Comparison of ENCODE assay signal across 22 cellular contexts in the genomic region with DNA sequence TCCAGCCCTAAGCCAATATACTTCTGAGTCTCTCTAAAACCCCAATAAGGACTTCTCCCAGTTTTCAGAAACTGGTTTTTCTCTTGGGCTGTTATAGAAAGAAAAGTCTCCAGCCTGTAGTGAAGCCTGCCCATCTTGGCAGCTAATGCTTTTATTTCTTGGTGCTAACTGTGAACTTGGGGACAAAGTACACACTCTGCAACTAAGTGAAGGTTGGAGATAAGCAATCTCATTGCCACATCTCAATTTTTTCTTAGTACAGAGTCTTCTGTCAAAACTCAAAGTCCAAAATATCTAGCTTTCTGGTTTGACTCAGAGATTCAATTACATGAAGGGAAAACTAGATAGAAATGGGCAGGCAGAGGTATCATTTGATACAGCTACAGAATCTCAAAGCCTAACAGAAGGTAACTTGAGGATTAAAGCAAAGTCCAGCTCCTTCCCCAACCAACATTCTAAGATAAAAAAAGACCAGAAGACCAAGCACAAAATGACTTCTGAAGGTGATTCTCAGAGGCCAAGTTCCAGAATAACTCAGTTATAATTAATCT. TPM values are rescaled to one million over a fixed set of nuclear protein-coding genes. Genes with fewer than 3 reads are reported as not detected.
DNase-seq lines count a peak whose midpoint lies in the region; ATAC-seq, FAIRE-seq and TF ChIP-seq lines count a peak whose summit lies in the region.
"Had no signal": no experiment of that assay in that cellular context is flagged by ENCODE, and none has a peak within 500 bp of the region (broad histone marks: within the 10 kb centered on the region; RNA-seq: fewer than 3 reads in every experiment).

No MANE protein-coding gene starts in this region.

- peaks cover 4 to 37% (median 18%) of the 10 kb centered on the region in 3 donors for H3K4me1 ChIP-seq in pancreas
- no peaks in the 10 kb centered on the region for H3K4me1 ChIP-seq in prostate gland (replicated peaks)
- H3K4me1 ChIP-seq: uterus had no signal

- H3K27me3 Mint-ChIP-seq in activated CD4-positive, alpha-beta memory T cell treated with anti-CD3 and anti-CD28 coated beads for 36 hours, result no peaks in the 10 kb centered on the region

- H3K36me3 ChIP-seq in pancreas, result peaks cover 0 to 21% (median 0%) of the 10 kb centered on the region in 3 donors
- H3K36me3 ChIP-seq in prostate gland, result peaks cover 0 to 3% of the 10 kb centered on the region in 2 donors
- H3K36me3 ChIP-seq: uterus had no signal

- intact Hi-C loops in activated CD4-positive, alpha-beta memory T cell treated with anti-CD3 and anti-CD28 coated beads for 36 hours (cut with micrococcal nuclease), result no loop called here
- intact Hi-C loops in pancreas (cut with DNase I) (no loop called here), prostate gland (cut with DNase I) (no loop called here)

- peak; percentile 9 for DNase-seq in LoVo (ENCODE audit: low spot score)
- DNase-seq in activated CD4-positive, alpha-beta memory T cell treated with anti-CD3 and anti-CD28 coated beads for 36 hours, result no peak
- DNase-seq in erythroblast (lab: John Stamatoyannopoulos, UW), result peak; percentile 47 to 58
- no peak for DNase-seq in pancreas
- no peak for DNase-seq in NCI-H2227 (lab: John Stamatoyannopoulos, UW; ENCODE audit: unreplicated experiment)
- DNase-seq in prostate gland (ENCODE audit: low spot score), result no peak
- DNase-seq in NOMO-1 treated with dmso at 0.1 percent for 144 hours (lab: John Stamatoyannopoulos, UW; ENCODE audit: unreplicated experiment), result no peak
- DNase-seq: activated naive CD4-positive, alpha-beta T cell treated with Interleukin-2 at 50 U/mL for 16 hours; amygdala; H9; hypothalamus; lower lobe of right lung; NCI-H1048; NCI-H1694 treated with DMSO at 0.1 percent for 48 hours; NCI-H69; RPMI8226; stimulated activated CD4-positive, alpha-beta T cell treated with anti-CD3 and anti-CD28 coated beads, Interleukin-2, amount 100 ng/mL, for 24 hours; uterus had no signal

- no peak for FAIRE-seq in pancreas (lab: Jason Lieb, UNC)

- H3K4me3 ChIP-seq in pancreas (no peak overlapping the region), prostate gland (no peak overlapping the region)
- H3K4me3 ChIP-seq: BLaER1 treated with 17β-estradiol and CSF1 and Interleukin-3, amounts not matched to agents 10 nM and 100 nM; gastroesophageal sphincter; lower lobe of right lung; smooth muscle cell; suprapubic skin; uterus had no signal

- TF ChIP-seq CTCF in pancreas (IDR thresholded peaks at IDR 0.05) (no peak), prostate gland (IDR thresholded peaks at IDR 0.05) (no peak)

- H3K9me3 ChIP-seq in pancreas (no peaks in the 10 kb centered on the region), prostate gland (no peaks in the 10 kb centered on the region)
- H3K9me3 ChIP-seq: BLaER1 treated with 17β-estradiol and CSF1 and Interleukin-3, amounts not matched to agents 10 nM and 100 nM; gastroesophageal sphincter; lower lobe of right lung; suprapubic skin; uterus had no signal

- no peaks in the 10 kb centered on the region for H3K27me3 ChIP-seq in pancreas
- no peaks in the 10 kb centered on the region for H3K27me3 ChIP-seq in prostate gland (replicated peaks; ENCODE audit: insufficient read depth)
- H3K27me3 ChIP-seq: BLaER1 treated with 17β-estradiol and CSF1 and Interleukin-3, amounts not matched to agents 10 nM and 100 nM; gastroesophageal sphincter; suprapubic skin; uterus had no signal

- POLR2A ChIA-PET in activated CD4-positive, alpha-beta memory T cell treated with anti-CD3 and anti-CD28 coated beads for 36 hours (lab: Charles Lee), result no interaction called here

- peak overlapping the region in 2 of 4 donors; percentile 55 to 74 for H3K27ac ChIP-seq in pancreas
- H3K27ac ChIP-seq in prostate gland, result no peak overlapping the region
- H3K27ac ChIP-seq: BLaER1 treated with 17β-estradiol and CSF1 and Interleukin-3, amounts not matched to agents 10 nM and 100 nM; gastroesophageal sphincter; lower lobe of right lung; suprapubic skin; uterus had no signal

- H3K9me3 Mint-ChIP-seq in activated CD4-positive, alpha-beta memory T cell treated with anti-CD3 and anti-CD28 coated beads for 36 hours, result no peaks in the 10 kb centered on the region
- H3K9me3 Mint-ChIP-seq: H9 had no signal

- H3K4me3 Mint-ChIP-seq in activated CD4-positive, alpha-beta memory T cell treated with anti-CD3 and anti-CD28 coated beads for 36 hours, result no peak overlapping the region
- H3K4me3 Mint-ChIP-seq: H9 had no signal

- peak; percentile 47 to 67 (median 64) for ATAC-seq in pancreas
- ATAC-seq: gastroesophageal sphincter, lower lobe of right lung had no signal

- H3K36me3 Mint-ChIP-seq in activated CD4-positive, alpha-beta memory T cell treated with anti-CD3 and anti-CD28 coated beads for 36 hours, result peaks cover 64% of the 10 kb centered on the region

- CTCF ChIA-PET in activated CD4-positive, alpha-beta memory T cell treated with anti-CD3 and anti-CD28 coated beads for 36 hours (lab: Charles Lee), result interaction anchor here (0.7 to 0.8 kb wide), 2 partner anchors 21 to 90 kb away, joined by 3 read pairs; no protein-coding TSS in a partner anchor

- H3K27ac Mint-ChIP-seq in activated CD4-positive, alpha-beta memory T cell treated with anti-CD3 and anti-CD28 coated beads for 36 hours, result peak overlapping the region; percentile 53

- no peak for TF ChIP-seq POLR2A in erythroblast (IDR thresholded peaks at IDR 0.05; ENCODE audit: low read length)
- TF ChIP-seq POLR2A in prostate gland (IDR thresholded peaks at IDR 0.05), result no peak

- peaks cover 58% of the 10 kb centered on the region for H3K4me1 Mint-ChIP-seq in activated CD4-positive, alpha-beta memory T cell treated with anti-CD3 and anti-CD28 coated beads for 36 hours (ENCODE audit: low read depth)

RNA-seq across cellular contexts. Expression of a gene that starts 14.0 kb away (rescaled TPM):
- 100 to 1,000 TPM; 325 to 328 TPM for total RNA-seq in activated CD4-positive, alpha-beta memory T cell treated with anti-CD3 and anti-CD28 coated beads for 36 hours
- total RNA-seq in pancreas (10 to 100 TPM; 42.6 to 78.7 (median 61.4) TPM), prostate gland (100 to 1,000 TPM; 120 to 123 TPM)
- polyA plus RNA-seq in pancreas, result 10 to 100 TPM; 40.5 to 64.4 TPM

RNA-seq across cellular contexts. Expression of a gene that starts 58.1 kb away (rescaled TPM):
- 10 to 100 TPM; 72.4 to 72.8 TPM for total RNA-seq in activated CD4-positive, alpha-beta memory T cell treated with anti-CD3 and anti-CD28 coated beads for 36 hours
- total RNA-seq in pancreas (10 to 100 TPM in 2 of 6 donors, 1 to 10 TPM in 4; 5.4 to 16.3 (median 8.0) TPM), prostate gland (10 to 100 TPM; 16.7 to 77.8 TPM)
- 1 to 10 TPM; 2.3 to 8.1 TPM for polyA plus RNA-seq in pancreas

RNA-seq across cellular contexts. Expression of a gene that starts 58.2 kb away (rescaled TPM):
- 1 to 10 TPM; 2.5 to 2.9 TPM for total RNA-seq in activated CD4-positive, alpha-beta memory T cell treated with anti-CD3 and anti-CD28 coated beads for 36 hours
- total RNA-seq in pancreas (1 to 10 TPM; 1.2 to 3.8 (median 2.1) TPM), prostate gland (10 to 100 TPM in 1 of 2 donors, 1 to 10 TPM in 1; 5.6 to 16.0 TPM)
- 1 to 10 TPM; 2.4 to 5.0 TPM for polyA plus RNA-seq in pancreas

Comparison
In these comparisons a context has a peak if more than half of its experiments do, and no peak if none do; other contexts are left out.
1. DNase-seq: peak in LoVo (single experiment) and erythroblast (2 of 2); none in activated CD4-positive, alpha-beta memory T cell treated with anti-CD3 and anti-CD28 coated beads for 36 hours (single experiment), pancreas (0 of 6), NCI-H2227 (single experiment), prostate gland (single experiment) and NOMO-1 treated with dmso at 0.1 percent for 144 hours (single experiment).